In the genomic region with DNA sequence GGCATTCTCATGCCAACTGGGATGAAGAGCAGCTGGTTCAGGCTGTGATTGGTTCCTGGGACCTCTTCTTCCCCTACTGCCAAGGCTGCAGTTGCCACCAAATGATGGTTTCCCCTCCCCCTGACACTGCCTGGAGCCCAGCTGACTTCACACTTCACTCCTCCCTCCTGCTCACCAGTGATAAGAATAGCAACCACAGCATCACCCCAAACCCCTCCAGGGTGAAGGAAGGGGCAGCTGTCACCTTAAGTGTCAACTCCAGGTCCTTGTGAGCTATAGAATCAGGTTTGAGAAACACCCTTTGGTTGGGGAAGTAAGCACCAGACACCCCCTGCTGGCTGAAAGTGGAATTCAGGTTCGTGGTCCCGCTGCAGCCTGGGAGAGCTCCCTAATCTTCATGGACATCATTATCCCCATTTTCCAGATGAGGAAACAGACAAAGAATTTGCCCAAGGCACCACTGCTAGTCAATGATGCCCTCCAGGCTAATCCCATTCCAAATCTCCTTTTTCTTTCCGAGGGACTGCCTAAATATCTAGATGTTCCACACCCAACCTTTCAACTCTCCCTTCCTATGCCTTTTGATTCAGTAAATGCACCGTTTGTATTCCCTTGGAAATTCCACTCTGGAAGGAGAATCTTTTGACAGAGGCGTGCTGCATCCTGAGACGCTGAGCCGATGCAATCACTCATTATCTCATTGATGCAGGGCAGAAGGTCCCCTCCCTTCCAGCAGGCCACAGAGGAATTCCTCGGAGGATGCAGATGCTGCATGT, we compare ENCODE assay signal across 8 cellular contexts. TPM values are rescaled to one million over a fixed set of nuclear protein-coding genes. Genes with fewer than 3 reads are reported as not detected.
A peak's percentile ranks its signal among the peaks of the same experiment; 100 is the strongest.
DNase-seq lines count a peak whose midpoint lies in the region; ATAC-seq, FAIRE-seq and TF ChIP-seq lines count a peak whose summit lies in the region.

No MANE protein-coding gene starts in this region.

- H3K4me2 ChIP-seq in IMR-90 (ENCODE audit: low read depth, low read length), result no peak overlapping the region

- peak; percentile 69 for ATAC-seq in IMR-90 (ENCODE audit: low read depth)
- no peak for ATAC-seq in body of pancreas
- no peak for ATAC-seq in HG03571 (IDR thresholded peaks at IDR 0.05; ENCODE audit: unreplicated experiment)

- FAIRE-seq in D721Med (lab: Jason Lieb, UNC), result no peak

- dilution Hi-C loops in IMR-90 (cut with HindIII; ENCODE audit: low sequenced_read_pairs, unreplicated experiment), result no loop called here

- H3K36me3 ChIP-seq in IMR-90 (ENCODE audit: control insufficient read depth, insufficient read depth, low read length), result no peaks in the 10 kb centered on the region
- H3K36me3 ChIP-seq in body of pancreas (replicated peaks in 1 of 2; ENCODE audit: insufficient read depth in 1 of 2, low read depth in 2 of 2), result no peaks in the 10 kb centered on the region

- DNase-seq in D721Med (ENCODE audit: insufficient read length, low spot score) (no peak), IMR-90 (peak; percentile 17), T follicular helper cell (ENCODE audit: low read depth) (peak; percentile 22), body of pancreas (peak; percentile 31 to 59 (median 42)), islet precursor cell (peak; percentile 80), SHP77 (lab: John Stamatoyannopoulos, UW) (no peak)
- DNase-seq in stimulated activated CD4-positive, alpha-beta T cell treated with anti-CD3 and anti-CD28 coated beads, Interleukin-2, amount 100 ng/mL, for 48 hours, result peak; percentile 57 to 64

- H3K27me3 ChIP-seq in IMR-90 (ENCODE audit: control insufficient read depth, insufficient read depth, low read length) (no peaks in the 10 kb centered on the region), body of pancreas (no peaks in the 10 kb centered on the region)

- H4K8ac ChIP-seq in IMR-90 (ENCODE audit: low read depth in 2 of 2, low read length in 2 of 2), result no peak overlapping the region

- H2BK5ac ChIP-seq in IMR-90 (ENCODE audit: low read depth, low read length, poor library complexity, severe bottlenecking), result no peak overlapping the region

- H4K20me1 ChIP-seq in IMR-90 (ENCODE audit: insufficient read depth, low read length), result no peaks in the 10 kb centered on the region

- TF ChIP-seq RAD21 in IMR-90 (IDR thresholded peaks at IDR 0.05; ENCODE audit: low read length), result peak; percentile 60

- H4K91ac ChIP-seq in IMR-90 (ENCODE audit: insufficient read depth, low read depth, low read length), result no peak overlapping the region

- H3K4me1 ChIP-seq in IMR-90 (ENCODE audit: control insufficient read depth, insufficient read depth, low read length) (no peaks in the 10 kb centered on the region), body of pancreas (no peaks in the 10 kb centered on the region)

- 4% methylated on average over 4 of the region's 8 CpGs; no CpG with 5 or more reads in 1 of the 2 experiments for WGBS in IMR-90 (ENCODE audit: extremely low coverage in 2 of 2, insufficient read length in 1 of 2), 2 experiments
- 17 to 25% methylated on average over 8 of the region's 8 CpGs for WGBS in body of pancreas, 2 donors

- no peaks in the 10 kb centered on the region for H3K9me1 ChIP-seq in IMR-90 (ENCODE audit: insufficient read depth, low read length)

- peak overlapping the region; percentile 37 for H2AK9ac ChIP-seq in IMR-90 (replicated peaks; ENCODE audit: low read depth, low read length, poor library complexity)

- no peak overlapping the region for H3K14ac ChIP-seq in IMR-90 (replicated peaks; ENCODE audit: low read depth, low read length)

- intact Hi-C loops in IMR-90 (cut with micrococcal nuclease) (loop anchor here (2.0 kb wide), 2 partner anchors 385 to 527 kb away; no protein-coding TSS in a partner anchor), body of pancreas (cut with DNase I) (no loop called here)

- H3K56ac ChIP-seq in IMR-90 (ENCODE audit: extremely low read depth, insufficient read depth, low read length), result no peak overlapping the region

- H2AFZ ChIP-seq in IMR-90 (replicated peaks; ENCODE audit: low read length, poor library complexity), result no peak overlapping the region

- in situ Hi-C loops in IMR-90 (cut with MboI; ENCODE audit: low sequenced_read_pairs), result loop anchor here (25.0 kb wide), 1 partner anchor 526 kb away; no protein-coding TSS in a partner anchor

- H2BK20ac ChIP-seq in IMR-90 (ENCODE audit: low read depth, low read length), result no peak overlapping the region

- no peak overlapping the region for H3K18ac ChIP-seq in IMR-90 (ENCODE audit: low read depth, low read length)

- H2AK5ac ChIP-seq in IMR-90 (ENCODE audit: low read depth, low read length), result no peak overlapping the region

- no peak overlapping the region for H2BK120ac ChIP-seq in IMR-90 (ENCODE audit: low read depth, low read length)

- no peak overlapping the region for H3K27ac ChIP-seq in IMR-90 (ENCODE audit: insufficient read depth, low read length)
- no peak overlapping the region for H3K27ac ChIP-seq in body of pancreas

- TF ChIP-seq CTCF in D721Med (IDR thresholded peaks at IDR 0.05; ENCODE audit: insufficient read depth, missing control alignments) (peak; percentile 56), IMR-90 (conservative IDR thresholded peaks at IDR 0.05; ENCODE audit: low read depth, low read length) (peak; percentile 62), body of pancreas (IDR thresholded peaks at IDR 0.05) (peak in 6 of 7 experiments; percentile 52 to 64 (median 56))

- H3K9ac ChIP-seq in IMR-90 (ENCODE audit: low read depth, low read length), result no peak overlapping the region

- H4K5ac ChIP-seq in IMR-90 (ENCODE audit: low read depth, low read length), result no peak overlapping the region

- TF ChIP-seq POLR2A in IMR-90 (IDR thresholded peaks at IDR 0.05; ENCODE audit: low read depth, low read length), result no peak
- no peak for TF ChIP-seq POLR2A in body of pancreas (IDR thresholded peaks at IDR 0.05)

- no peak overlapping the region for H3K4ac ChIP-seq in IMR-90 (ENCODE audit: low read depth, low read length)

- H3K9me3 ChIP-seq in IMR-90 (ENCODE audit: control insufficient read depth, insufficient read depth, low read length) (no peaks in the 10 kb centered on the region), body of pancreas (no peaks in the 10 kb centered on the region)

- POLR2A ChIA-PET in IMR-90 (lab: Charles Lee; ENCODE audit: unreplicated experiment), result no interaction called here

- no TSS peak for BruUV-seq in IMR-90 (replicated peaks; lab: Mats Ljungman, UMichigan)

- no peaks in the 10 kb centered on the region for H3K79me1 ChIP-seq in IMR-90 (ENCODE audit: low read depth in 1 of 2, low read length in 2 of 2)

- H3K4me3 ChIP-seq in IMR-90 (ENCODE audit: insufficient read depth, low read depth, low read length) (no peak overlapping the region), body of pancreas (no peak overlapping the region)

- CTCF ChIA-PET in IMR-90 (lab: Yijun Ruan, JAX), result interaction anchor here (0.5 to 1.1 kb wide), 4 partner anchors 9 to 527 kb away, joined by 3 to 5 read pairs (median 4); no protein-coding TSS in a partner anchor

- H2BK15ac ChIP-seq in IMR-90 (ENCODE audit: low read depth, low read length), result no peak overlapping the region

- H3K23ac ChIP-seq in IMR-90 (ENCODE audit: low read depth, low read length), result no peak overlapping the region

TF ChIP-seq in IMR-90, 13 proteins besides CTCF, POLR2A, EP300 and RAD21:
- TF ChIP-seq RFX5 (IDR thresholded peaks at IDR 0.05; ENCODE audit: low read depth, low read length), result no peak
- TF ChIP-seq MXI1 (IDR thresholded peaks at IDR 0.05; ENCODE audit: borderline replicate concordance, low read depth, low read length), result no peak
- peak; percentile 55 for TF ChIP-seq SMC3 (IDR thresholded peaks at IDR 0.05; ENCODE audit: low read depth, low read length)
- no peak for TF ChIP-seq CHD1 (IDR thresholded peaks at IDR 0.05; ENCODE audit: low read depth, low read length)

RNA-seq across cellular contexts. Expression of a gene that starts 50.5 kb away (rescaled TPM):
- 37.1 and 40.0 TPM in 2 replicates for total RNA-seq in IMR-90 (2012; rRNA removed)
- polyA plus RNA-seq in IMR-90 (2012; rRNA removed), result 42.9 and 43.8 TPM in 2 replicates
- 23.7 and 35.7 TPM in 2 replicates for polyA plus RNA-seq in IMR-90 (2012; cell fraction: cytosol; rRNA removed)
- 6.4 and 16.5 TPM in 2 replicates for polyA plus RNA-seq in IMR-90 (2012; cell fraction: nucleus; rRNA removed; ENCODE audit: low replicate concordance)
- total RNA-seq in body of pancreas, result 10 to 100 TPM; 12.5 to 15.3 TPM

Comparison
In these comparisons a context has a peak if more than half of its experiments do, and no peak if none do; other contexts are left out.
1. DNase-seq: peak in IMR-90 (single experiment), T follicular helper cell (single experiment), body of pancreas (4 of 4), islet precursor cell (single experiment) and stimulated activated CD4-positive, alpha-beta T cell treated with anti-CD3 and anti-CD28 coated beads, Interleukin-2, amount 100 ng/mL, for 48 hours (2 of 2); none in D721Med (single experiment) and SHP77 (0 of 2).
2. Peak in every context shown above with its lines, with median percentiles within 50 percentile points of each other: CTCF ChIP-seq.